In the genomic region with DNA sequence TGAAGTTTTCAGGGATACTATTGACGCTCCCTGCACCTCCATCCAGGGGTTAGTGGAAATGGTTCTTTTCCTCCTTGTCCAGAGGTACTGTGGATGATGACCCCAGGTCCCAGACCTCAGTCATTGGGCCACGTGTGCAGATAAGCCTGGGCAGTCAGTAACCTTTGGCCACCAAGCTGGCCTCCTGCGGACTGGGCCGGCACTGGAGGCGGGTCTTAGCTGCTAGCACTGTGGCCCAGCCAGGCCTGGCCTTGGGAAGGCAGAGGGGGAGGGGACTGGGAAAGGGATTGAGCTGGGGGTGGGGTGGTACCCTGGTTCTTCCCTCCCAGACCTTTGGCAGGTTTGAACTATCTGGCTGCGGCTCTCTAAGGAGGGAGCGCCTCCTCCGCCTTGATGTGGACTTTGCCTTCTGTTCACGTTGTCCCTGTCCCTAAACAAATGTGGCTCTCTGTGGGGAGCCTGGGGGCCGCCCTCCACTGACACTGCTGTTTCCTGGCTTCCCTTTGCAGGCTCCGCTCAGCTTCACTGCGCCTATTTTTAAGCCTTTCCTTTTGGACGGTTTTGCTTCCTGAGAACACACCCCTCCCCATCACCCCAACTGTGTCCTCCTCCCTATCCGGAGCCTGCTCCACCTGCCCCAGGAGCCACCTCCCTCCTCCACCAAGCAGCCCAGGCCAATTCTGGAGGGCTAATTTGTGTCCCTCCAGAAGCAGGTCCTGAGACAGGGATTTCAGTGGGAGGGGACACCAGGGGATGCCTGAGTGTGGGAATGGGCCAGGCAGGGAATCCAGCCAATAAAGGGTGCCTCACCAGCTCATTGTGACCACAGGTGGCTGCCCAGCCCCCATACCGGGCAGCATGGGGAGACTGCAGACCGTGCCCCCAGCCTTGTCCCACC, we compare ENCODE assay signal across 1 cellular context.
TF ChIP-seq lines count a peak whose summit lies in the region.

No MANE protein-coding gene starts in this region.

TF ChIP-seq in HepG2, 621 proteins besides CTCF, POLR2A, EP300 and RAD21 (continued from another document and continues in another):
- TF ChIP-seq ZHX2 (IDR thresholded peaks at IDR 0.05; ENCODE audit: low read depth): peak; percentile 34; the same call in 1 of the 2 replicates
- TF ChIP-seq ZHX2 (CRISPR knock-in tag; IDR thresholded peaks at IDR 0.05; ENCODE audit: borderline replicate concordance): no peak
- peak; percentile 82; the same call in 1 of the 2 replicates for TF ChIP-seq DNMT3B (CRISPR knock-in tag; conservative IDR thresholded peaks at IDR 0.05)
- no peak for TF ChIP-seq ELF4 (CRISPR knock-in tag; IDR thresholded peaks at IDR 0.05; ENCODE audit: borderline replicate concordance)
- TF ChIP-seq PRDM4 (CRISPR knock-in tag; IDR thresholded peaks at IDR 0.05; ENCODE audit: borderline replicate concordance): no peak
- TF ChIP-seq ASH2L (IDR thresholded peaks at IDR 0.05; ENCODE audit: insufficient read length, low read depth, low read length): peak; percentile 90
- TF ChIP-seq ZNF616 (CRISPR knock-in tag; IDR thresholded peaks at IDR 0.05; ENCODE audit: low read depth): no peak
- TF ChIP-seq ARNTL (CRISPR knock-in tag; IDR thresholded peaks at IDR 0.05): peak; percentile 98
- TF ChIP-seq ZNF180 (CRISPR knock-in tag; IDR thresholded peaks at IDR 0.05; ENCODE audit: borderline replicate concordance, low read depth): no peak
- TF ChIP-seq, protein P1, sequence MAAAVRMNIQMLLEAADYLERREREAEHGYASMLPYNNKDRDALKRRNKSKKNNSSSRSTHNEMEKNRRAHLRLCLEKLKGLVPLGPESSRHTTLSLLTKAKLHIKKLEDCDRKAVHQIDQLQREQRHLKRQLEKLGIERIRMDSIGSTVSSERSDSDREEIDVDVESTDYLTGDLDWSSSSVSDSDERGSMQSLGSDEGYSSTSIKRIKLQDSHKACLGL (CRISPR knock-in tag; IDR thresholded peaks at IDR 0.05): peak; percentile 61; the same call in 1 of the 2 replicates
- peak; percentile 96 for TF ChIP-seq SMAD3 (CRISPR knock-in tag; IDR thresholded peaks at IDR 0.05)
- no peak for TF ChIP-seq RORA (CRISPR knock-in tag; IDR thresholded peaks at IDR 0.05)
- TF ChIP-seq NFIB (CRISPR knock-in tag; IDR thresholded peaks at IDR 0.05; ENCODE audit: borderline replicate concordance): no peak
- TF ChIP-seq THAP11 (CRISPR knock-in tag; IDR thresholded peaks at IDR 0.05): peak; percentile 84
- TF ChIP-seq, protein P2, sequence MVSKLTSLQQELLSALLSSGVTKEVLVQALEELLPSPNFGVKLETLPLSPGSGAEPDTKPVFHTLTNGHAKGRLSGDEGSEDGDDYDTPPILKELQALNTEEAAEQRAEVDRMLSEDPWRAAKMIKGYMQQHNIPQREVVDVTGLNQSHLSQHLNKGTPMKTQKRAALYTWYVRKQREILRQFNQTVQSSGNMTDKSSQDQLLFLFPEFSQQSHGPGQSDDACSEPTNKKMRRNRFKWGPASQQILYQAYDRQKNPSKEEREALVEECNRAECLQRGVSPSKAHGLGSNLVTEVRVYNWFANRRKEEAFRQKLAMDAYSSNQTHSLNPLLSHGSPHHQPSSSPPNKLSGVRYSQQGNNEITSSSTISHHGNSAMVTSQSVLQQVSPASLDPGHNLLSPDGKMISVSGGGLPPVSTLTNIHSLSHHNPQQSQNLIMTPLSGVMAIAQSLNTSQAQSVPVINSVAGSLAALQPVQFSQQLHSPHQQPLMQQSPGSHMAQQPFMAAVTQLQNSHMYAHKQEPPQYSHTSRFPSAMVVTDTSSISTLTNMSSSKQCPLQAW (CRISPR knock-in tag; IDR thresholded peaks at IDR 0.05): peak; percentile 90
- 0 out of 2 replicates have a peak, but pooled peaks have one; percentile 18 for TF ChIP-seq ZNF44 (CRISPR knock-in tag; IDR thresholded peaks at IDR 0.05)
- TF ChIP-seq FOSL1 (CRISPR knock-in tag; IDR thresholded peaks at IDR 0.05; ENCODE audit: borderline replicate concordance): no peak
- no peak for TF ChIP-seq ZBTB14 (CRISPR knock-in tag; IDR thresholded peaks at IDR 0.05)
- peak; percentile 46 for TF ChIP-seq ATF7-NPFF (CRISPR knock-in tag; IDR thresholded peaks at IDR 0.05; ENCODE audit: low read depth)
- peak; percentile 78; the same call in 1 of the 2 replicates for TF ChIP-seq ZNF264 (CRISPR knock-in tag; IDR thresholded peaks at IDR 0.05)
- TF ChIP-seq SNAI1 (CRISPR knock-in tag; IDR thresholded peaks at IDR 0.05; ENCODE audit: borderline replicate concordance): peak; percentile 65; the same call in 1 of the 2 replicates
- TF ChIP-seq, protein P3, sequence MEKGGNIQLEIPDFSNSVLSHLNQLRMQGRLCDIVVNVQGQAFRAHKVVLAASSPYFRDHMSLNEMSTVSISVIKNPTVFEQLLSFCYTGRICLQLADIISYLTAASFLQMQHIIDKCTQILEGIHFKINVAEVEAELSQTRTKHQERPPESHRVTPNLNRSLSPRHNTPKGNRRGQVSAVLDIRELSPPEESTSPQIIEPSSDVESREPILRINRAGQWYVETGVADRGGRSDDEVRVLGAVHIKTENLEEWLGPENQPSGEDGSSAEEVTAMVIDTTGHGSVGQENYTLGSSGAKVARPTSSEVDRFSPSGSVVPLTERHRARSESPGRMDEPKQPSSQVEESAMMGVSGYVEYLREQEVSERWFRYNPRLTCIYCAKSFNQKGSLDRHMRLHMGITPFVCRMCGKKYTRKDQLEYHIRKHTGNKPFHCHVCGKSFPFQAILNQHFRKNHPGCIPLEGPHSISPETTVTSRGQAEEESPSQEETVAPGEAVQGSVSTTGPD (CRISPR knock-in tag; IDR thresholded peaks at IDR 0.05): peak; percentile 97
- no peak for TF ChIP-seq MATR3 (CRISPR knock-in tag; IDR thresholded peaks at IDR 0.05)
- no peak for TF ChIP-seq NFIC (IDR thresholded peaks at IDR 0.05; ENCODE audit: low read length)
- peak; percentile 84 for TF ChIP-seq POGK (CRISPR knock-in tag; conservative IDR thresholded peaks at IDR 0.05)
- no peak for TF ChIP-seq ZNF142 (CRISPR knock-in tag; IDR thresholded peaks at IDR 0.05)
- no peak for TF ChIP-seq ZNF260 (CRISPR knock-in tag; IDR thresholded peaks at IDR 0.05; ENCODE audit: borderline replicate concordance, low read depth)
